15 cellular contexts compared by ENCODE assay signal in the genomic region with DNA sequence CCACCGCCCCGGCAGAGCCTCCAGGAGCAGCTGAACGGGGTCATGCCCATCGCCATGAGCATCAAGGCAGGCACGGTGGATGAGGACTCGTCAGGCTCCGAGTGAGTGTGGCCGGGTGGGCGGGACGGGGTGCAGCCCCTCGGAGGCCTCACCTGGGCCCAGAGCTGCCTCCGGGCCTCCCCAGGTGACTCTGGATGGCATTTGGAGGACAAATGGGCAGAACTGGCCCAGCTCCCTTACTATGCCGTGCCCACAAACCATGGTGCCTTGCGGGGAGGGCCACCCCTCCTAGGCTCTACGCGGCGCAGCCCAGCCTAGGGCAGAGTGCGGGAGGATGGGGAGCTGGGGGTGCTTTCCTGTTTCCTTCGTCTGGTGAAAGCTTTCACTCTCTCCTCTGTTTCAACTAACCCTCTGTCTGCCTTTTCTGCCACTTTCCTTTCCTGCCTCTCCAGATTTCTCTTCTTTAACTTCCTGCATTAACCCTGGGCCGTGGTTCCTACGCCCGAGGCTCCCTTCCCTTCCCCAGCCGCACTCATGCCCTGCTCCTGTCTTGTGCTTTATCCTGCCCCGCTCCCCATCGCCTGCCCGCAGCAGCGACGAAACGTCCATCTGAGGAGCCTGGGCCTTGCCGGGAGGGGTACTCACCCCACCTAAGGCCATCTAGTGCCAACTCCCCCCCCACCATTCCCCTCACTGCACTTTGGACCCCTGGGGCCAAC. TPM values are rescaled to one million over a fixed set of nuclear protein-coding genes. Genes with fewer than 3 reads are reported as not detected.
DNase-seq lines count a peak whose midpoint lies in the region; ATAC-seq and TF ChIP-seq lines count a peak whose summit lies in the region.
"Had no signal": no experiment of that assay in that cellular context is flagged by ENCODE, and none has a peak within 500 bp of the region (broad histone marks: within the 10 kb centered on the region; RNA-seq: fewer than 3 reads in every experiment).

No MANE protein-coding gene starts in this region.

- intact Hi-C loops in Caco-2 (cut with micrococcal nuclease; ENCODE audit: unreplicated experiment) = loop anchor here (1.0 kb wide), 1 partner anchor 10 kb away; the partner anchor contains the start of gene PSRC1

- H3K4me1 ChIP-seq in Caco-2 (peaks cover 45% of the 10 kb centered on the region), foreskin keratinocyte (peaks cover 16% of the 10 kb centered on the region)

- H3K27ac Mint-ChIP-seq in Caco-2 (ENCODE audit: unreplicated experiment) (peak overlapping the region; percentile 31), progenitor cell of endocrine pancreas (peak overlapping the region; percentile 93)
- H3K27ac Mint-ChIP-seq: activated CD8-positive, alpha-beta memory T cell treated with anti-CD3 and anti-CD28 coated beads, Interleukin-2, amount 10 ng/mL, durations not matched to agents 7 days and 5 days; activated naive CD4-positive, alpha-beta T cell treated with anti-CD3 and anti-CD28 coated beads, Interleukin-2, amount 50 U/mL, for 24 hours had no signal

- H3K27me3 ChIP-seq in Caco-2 (replicated peaks; ENCODE audit: control insufficient read depth, insufficient read depth, low read length) (no peaks in the 10 kb centered on the region), foreskin keratinocyte (no peaks in the 10 kb centered on the region)

- H3K4me1 Mint-ChIP-seq in Caco-2 (ENCODE audit: low read depth, unreplicated experiment) (peaks cover 15% of the 10 kb centered on the region), progenitor cell of endocrine pancreas (ENCODE audit: low read depth) (peaks cover 33% of the 10 kb centered on the region)

- peak in 1 of 2 experiments; percentile 31 for DNase-seq in Caco-2
- no peak for DNase-seq in RWPE1 (ENCODE audit: low spot score)
- no peak for DNase-seq in foreskin keratinocyte
- DNase-seq in progenitor cell of endocrine pancreas (ENCODE audit: low spot score, unreplicated experiment) = no peak
- no peak for DNase-seq in kidney glomerular epithelial cell (lab: John Stamatoyannopoulos, UW)
- no peak for DNase-seq in NCI-H1105 (lab: John Stamatoyannopoulos, UW)
- DNase-seq: activated CD8-positive, alpha-beta memory T cell treated with anti-CD3 and anti-CD28 coated beads, Interleukin-2, amount 10 ng/mL, durations not matched to agents 7 days and 5 days; HFFc6; NCI-H146; NCI-H524 treated with DMSO at 0.1 percent for 48 hours; SHP77 treated with DMSO at 0.1 percent for 48 hours had no signal

- H3K4me3 ChIP-seq in Caco-2 (ENCODE audit: low read depth, low read length) = peak overlapping the region; percentile 4

- peak; percentile 7 for ATAC-seq in foreskin keratinocyte
- ATAC-seq in HG03039 (IDR thresholded peaks at IDR 0.05; ENCODE audit: unreplicated experiment) = no peak
- ATAC-seq in GM21515 (IDR thresholded peaks at IDR 0.05; ENCODE audit: unreplicated experiment) = no peak
- ATAC-seq: activated CD8-positive, alpha-beta memory T cell treated with anti-CD3 and anti-CD28 coated beads, Interleukin-2, amount 10 ng/mL, durations not matched to agents 7 days and 5 days had no signal

- no peaks in the 10 kb centered on the region for H3K9me3 Mint-ChIP-seq in Caco-2 (ENCODE audit: unreplicated experiment)
- no peaks in the 10 kb centered on the region for H3K9me3 Mint-ChIP-seq in progenitor cell of endocrine pancreas (ENCODE audit: low read depth)
- H3K9me3 Mint-ChIP-seq: activated naive CD4-positive, alpha-beta T cell treated with anti-CD3 and anti-CD28 coated beads, Interleukin-2, amount 50 U/mL, for 24 hours; HFFc6 had no signal

- no peak for TF ChIP-seq CTCF in Caco-2 (IDR thresholded peaks at IDR 0.05; ENCODE audit: insufficient read depth in 1 of 2, low read depth in 1 of 2, low read length in 1 of 2, severe bottlenecking in 1 of 2, unreplicated experiment in 1 of 2)
- TF ChIP-seq CTCF in RWPE1 (conservative IDR thresholded peaks at IDR 0.05; ENCODE audit: low read depth) = no peak
- no peak for TF ChIP-seq CTCF in foreskin keratinocyte (conservative IDR thresholded peaks at IDR 0.05)
- no peak for TF ChIP-seq CTCF in progenitor cell of endocrine pancreas (IDR thresholded peaks at IDR 0.05; ENCODE audit: unreplicated experiment)

- H3K36me3 ChIP-seq in Caco-2 (ENCODE audit: control insufficient read depth, insufficient read depth, low read length) = no peaks in the 10 kb centered on the region

- H3K36me3 Mint-ChIP-seq in Caco-2 (ENCODE audit: insufficient read depth, unreplicated experiment) (peaks cover 8% of the 10 kb centered on the region), progenitor cell of endocrine pancreas (ENCODE audit: insufficient read depth) (peaks cover 10% of the 10 kb centered on the region)
- H3K36me3 Mint-ChIP-seq: activated CD8-positive, alpha-beta memory T cell treated with anti-CD3 and anti-CD28 coated beads, Interleukin-2, amount 10 ng/mL, durations not matched to agents 7 days and 5 days had no signal

- no peaks in the 10 kb centered on the region for H3K9me3 ChIP-seq in Caco-2

- POLR2A ChIA-PET in Caco-2 (lab: Charles Lee) = no interaction called here
- POLR2A ChIA-PET in RWPE1 (lab: Yijun Ruan, JAX; ENCODE audit: low non-redundant PET) = interaction anchor here (0.8 kb wide), 1 partner anchor 14 kb away, joined by 3 read pairs; no protein-coding TSS in a partner anchor

- H3K27ac ChIP-seq in RWPE1 (peak overlapping the region; percentile 89), foreskin keratinocyte (peak overlapping the region; percentile 69)

- H3K27me3 Mint-ChIP-seq in Caco-2 (ENCODE audit: insufficient read depth, unreplicated experiment) (no peaks in the 10 kb centered on the region), progenitor cell of endocrine pancreas (no peaks in the 10 kb centered on the region)
- H3K27me3 Mint-ChIP-seq: activated CD8-positive, alpha-beta memory T cell treated with anti-CD3 and anti-CD28 coated beads, Interleukin-2, amount 10 ng/mL, durations not matched to agents 7 days and 5 days; activated naive CD4-positive, alpha-beta T cell treated with anti-CD3 and anti-CD28 coated beads, Interleukin-2, amount 50 U/mL, for 24 hours had no signal

- CTCF ChIA-PET in Caco-2 (lab: Charles Lee) = interaction anchor here (0.5 to 0.6 kb wide), 2 partner anchors 40 to 182 kb away, joined by 3 read pairs; no protein-coding TSS in a partner anchor
- CTCF ChIA-PET in RWPE1 (lab: Yijun Ruan, JAX) = interaction anchor here (0.8 to 1.5 kb wide), 2 partner anchors 9 to 125 kb away, joined by 3 to 7 read pairs; partner anchors contain the start of gene SORT1

- no TSS peak for BruUV-seq in Caco-2 (replicated peaks; lab: Mats Ljungman, UMichigan)

- peak overlapping the region; percentile 63 for H3K4me3 Mint-ChIP-seq in Caco-2 (ENCODE audit: unreplicated experiment)
- H3K4me3 Mint-ChIP-seq in progenitor cell of endocrine pancreas (ENCODE audit: low read depth) = no peak overlapping the region
- H3K4me3 Mint-ChIP-seq: activated CD8-positive, alpha-beta memory T cell treated with anti-CD3 and anti-CD28 coated beads, Interleukin-2, amount 10 ng/mL, durations not matched to agents 7 days and 5 days; activated naive CD4-positive, alpha-beta T cell treated with anti-CD3 and anti-CD28 coated beads, Interleukin-2, amount 50 U/mL, for 24 hours had no signal

RNA-seq across cellular contexts. Expression of gene PSRC1, which starts 9.2 kb away (rescaled TPM):
- total RNA-seq in Caco-2 (2022) = 23.9 and 24.9 TPM in 2 replicates
- total RNA-seq in foreskin keratinocyte = 26.6 and 33.5 TPM in 2 replicates
- 24.0 and 33.7 TPM in 2 replicates for polyA plus RNA-seq in foreskin keratinocyte
- total RNA-seq in progenitor cell of endocrine pancreas = 26.1 and 29.4 TPM in 2 replicates

RNA-seq across cellular contexts. Expression of gene CELSR2, which starts 24.4 kb away (rescaled TPM):
- 7.0 and 8.3 TPM in 2 replicates for total RNA-seq in Caco-2 (2022)
- total RNA-seq in foreskin keratinocyte = 14.1 and 16.0 TPM in 2 replicates
- polyA plus RNA-seq in foreskin keratinocyte = 7.9 and 8.1 TPM in 2 replicates
- 33.7 and 38.7 TPM in 2 replicates for total RNA-seq in progenitor cell of endocrine pancreas

RNA-seq across cellular contexts. Expression of gene MYBPHL, which starts 33.1 kb away (rescaled TPM):
- total RNA-seq in Caco-2 (2022) (not detected in 2 replicates), foreskin keratinocyte (1.1 and 1.2 TPM in 2 replicates), progenitor cell of endocrine pancreas (0.29 TPM in 1 of 2 replicates, not detected in the other)
- 1.7 TPM in 2 replicates for polyA plus RNA-seq in foreskin keratinocyte
- total RNA-seq: activated CD8-positive, alpha-beta memory T cell treated with anti-CD3 and anti-CD28 coated beads, Interleukin-2, amount 10 ng/mL, durations not matched to agents 7 days and 5 days; HFFc6; left colon had no signal
